Comparison of ENCODE assay signal across 1 cellular context in the genomic region with DNA sequence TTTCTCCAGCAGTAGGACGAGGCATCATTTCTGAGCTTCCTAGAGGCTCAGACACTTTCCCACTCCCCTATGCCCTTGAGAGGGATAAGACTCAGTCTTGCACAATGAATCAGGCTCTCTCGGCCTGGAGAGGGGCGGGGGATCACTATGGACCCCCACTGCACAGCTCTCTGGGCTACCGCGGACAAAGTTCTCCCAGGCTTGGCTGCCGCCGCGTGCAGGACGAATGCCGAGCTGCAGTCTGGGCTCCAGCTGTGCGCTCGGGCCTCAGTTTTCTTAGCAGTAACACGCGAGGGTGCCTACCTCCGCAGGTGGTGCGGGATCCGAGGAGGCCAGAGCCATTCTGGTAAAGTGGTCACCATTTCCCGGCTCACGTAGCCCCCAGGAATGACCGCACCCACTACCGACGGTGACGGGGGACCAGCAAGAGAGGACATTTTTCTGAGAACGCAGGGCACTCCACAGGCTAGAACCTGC.
TF ChIP-seq lines count a peak whose summit lies in the region.

No MANE protein-coding gene starts in this region.

TF ChIP-seq in endothelial cell of umbilical vein, 7 proteins besides CTCF, POLR2A, EP300 and RAD21:
- TF ChIP-seq MYC (IDR thresholded peaks at IDR 0.05; ENCODE audit: low read depth, low read length) (no peak), POLR2AphosphoS5 (IDR thresholded peaks at IDR 0.05; ENCODE audit: insufficient read depth, low read depth, low read length) (no peak), EZH2 (IDR thresholded peaks at IDR 0.05; ENCODE audit: borderline replicate concordance, low read depth, low read length, severe bottlenecking) (no peak), GATA2 (IDR thresholded peaks at IDR 0.05; ENCODE audit: insufficient read depth, insufficient read length, low read depth, low read length) (no peak), JUN (IDR thresholded peaks at IDR 0.05; ENCODE audit: borderline replicate concordance, insufficient read depth, insufficient read length, low read depth) (no peak), FOS (IDR thresholded peaks at IDR 0.05; ENCODE audit: borderline replicate concordance, insufficient read depth, low read length) (no peak)
- TF ChIP-seq, protein P1, sequence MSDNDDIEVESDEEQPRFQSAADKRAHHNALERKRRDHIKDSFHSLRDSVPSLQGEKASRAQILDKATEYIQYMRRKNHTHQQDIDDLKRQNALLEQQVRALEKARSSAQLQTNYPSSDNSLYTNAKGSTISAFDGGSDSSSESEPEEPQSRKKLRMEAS (IDR thresholded peaks at IDR 0.05; ENCODE audit: insufficient read depth, insufficient read length) = no peak
TF ChIP-seq in endothelial cell of umbilical vein: peak in this region for 0.
